In genomic region chr5:160199410-160199911, GRCh38 we compare ENCODE assay signal across 8 cellular contexts. TPM values are rescaled to one million over a fixed set of nuclear protein-coding genes. Genes with fewer than 3 reads are reported as not detected.
DNase-seq lines count a peak whose midpoint lies in the region; ATAC-seq and TF ChIP-seq lines count a peak whose summit lies in the region.

No MANE protein-coding gene starts in this region.

- H2AFZ ChIP-seq in OCI-LY1 (ENCODE audit: low read length): peak overlapping the region; percentile 93

- H3K9me3 ChIP-seq in BLaER1 (no peaks in the 10 kb centered on the region), OCI-LY1 (ENCODE audit: low read length) (no peaks in the 10 kb centered on the region), muscle layer of duodenum (ENCODE audit: control insufficient read depth in 1 of 2, low read length in 2 of 2) (no peaks in the 10 kb centered on the region)

- peak overlapping the region; percentile 80 for H3K27ac ChIP-seq in BLaER1
- H3K27ac ChIP-seq in OCI-LY1 (ENCODE audit: low read depth, low read length, poor library complexity, severe bottlenecking): no peak overlapping the region
- H3K27ac ChIP-seq in muscle layer of duodenum (ENCODE audit: low read length): no peak overlapping the region

- H3K4me1 ChIP-seq in BLaER1: peaks cover 59% of the 10 kb centered on the region
- peaks cover 6% of the 10 kb centered on the region for H3K4me1 ChIP-seq in OCI-LY1 (ENCODE audit: insufficient read depth, low read length, severe bottlenecking)
- H3K4me1 ChIP-seq in muscle layer of duodenum (ENCODE audit: control insufficient read depth in 1 of 2, insufficient read depth in 2 of 2, low read length in 2 of 2): peaks cover 0 to 15% of the 10 kb centered on the region in 2 donors

- H3K79me2 ChIP-seq in OCI-LY1 (ENCODE audit: insufficient read depth, low read length): no peaks in the 10 kb centered on the region

- H3K4me3 ChIP-seq in BLaER1 (peak overlapping the region; percentile 57), OCI-LY1 (ENCODE audit: low read depth, low read length, poor library complexity, severe bottlenecking) (peak overlapping the region; percentile 56), muscle layer of duodenum (ENCODE audit: low read depth in 1 of 2, low read length in 2 of 2) (peak overlapping the region; percentile 60 to 65)

- H4K20me1 ChIP-seq in BLaER1 (no peaks in the 10 kb centered on the region), OCI-LY1 (ENCODE audit: insufficient read depth, low read length) (no peaks in the 10 kb centered on the region)

- H3K9ac ChIP-seq in BLaER1 (peak overlapping the region; percentile 58; the same call in 1 of the 2 replicates), OCI-LY1 (ENCODE audit: low read length) (no peak overlapping the region; the same call in 1 of the 2 replicates)

- H3K27me3 ChIP-seq in BLaER1 (no peaks in the 10 kb centered on the region), OCI-LY1 (ENCODE audit: insufficient read depth, low read length) (0 out of 2 replicates have a peak, but pooled peaks cover 7% of the 10 kb centered on the region), muscle layer of duodenum (ENCODE audit: low read depth, low read length) (no peaks in the 10 kb centered on the region)

- peak; percentile 81 for DNase-seq in activated T-cell treated with anti-CD3 and anti-CD28 coated beads for 48 hours (ENCODE audit: low read depth)
- peak; percentile 41 to 60 for DNase-seq in stimulated activated CD8-positive, alpha-beta memory T cell treated with anti-CD3 and anti-CD28 coated beads, Interleukin-7, amount 100 ng/mL, for 1 hour (ENCODE audit: low read depth in 2 of 2)

- no peaks in the 10 kb centered on the region for H3F3A ChIP-seq in OCI-LY1 (ENCODE audit: insufficient read depth, low read length)

- TF ChIP-seq CTCF in OCI-LY1 (IDR thresholded peaks at IDR 0.05; ENCODE audit: low read length): peak; percentile 89

- ATAC-seq in GM19351 (IDR thresholded peaks at IDR 0.05; ENCODE audit: unreplicated experiment) (peak; percentile 95), HG03457 (IDR thresholded peaks at IDR 0.05; ENCODE audit: unreplicated experiment) (peak; percentile 87), esophagus mucosa (peak; percentile 94)

- H3K9me2 ChIP-seq in OCI-LY1 (ENCODE audit: low read depth, low read length): no peaks in the 10 kb centered on the region

- H3K36me3 ChIP-seq in BLaER1 (no peaks in the 10 kb centered on the region), OCI-LY1 (ENCODE audit: insufficient read depth, low read length) (no peaks in the 10 kb centered on the region), muscle layer of duodenum (ENCODE audit: control insufficient read depth in 1 of 2, insufficient read depth in 2 of 2, low read length in 2 of 2) (no peaks in the 10 kb centered on the region)

- H3K4me2 ChIP-seq in BLaER1 (peak overlapping the region; percentile 98), OCI-LY1 (ENCODE audit: low read length) (peak overlapping the region; percentile 80)

RNA-seq across cellular contexts. Expression of gene FABP6, which starts 29.8 kb away (rescaled TPM):
- 3.1 TPM for total RNA-seq in esophagus mucosa
